Comparison of ENCODE assay signal across 38 cellular contexts in the genomic region with DNA sequence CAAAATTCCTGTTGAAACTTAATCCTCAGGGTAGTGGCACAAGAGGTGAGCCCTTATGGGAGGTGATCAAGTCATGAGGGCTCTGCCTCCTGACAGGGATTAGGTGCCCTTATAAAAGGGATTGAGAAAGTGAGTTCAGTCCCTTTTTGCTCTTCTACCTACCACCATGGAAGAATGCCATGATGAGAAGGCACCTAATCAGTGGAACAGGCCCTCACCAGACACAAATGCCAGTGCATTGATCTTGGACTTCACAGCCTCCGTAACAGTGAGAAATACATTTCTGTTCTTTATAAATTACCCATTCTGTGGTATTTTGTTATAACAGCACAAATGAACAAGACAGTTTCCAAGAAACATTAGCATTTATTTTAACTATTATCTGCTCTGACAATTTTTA.
"Had no signal": no experiment of that assay in that cellular context is flagged by ENCODE, and none has a peak within 500 bp of the region (broad histone marks: within the 10 kb centered on the region; RNA-seq: fewer than 3 reads in every experiment).

No MANE protein-coding gene starts in this region.

- H3K27ac ChIP-seq: adrenal gland, ascending aorta, cardiac muscle cell, VCaP had no signal

- H3K27ac Mint-ChIP-seq: activated B cell treated with CpG ODN at 0.5 μM for 24 hours; activated CD4-positive, alpha-beta memory T cell treated with anti-CD3 and anti-CD28 coated beads for 36 hours; activated CD4-positive, alpha-beta T cell treated with anti-CD3 and anti-CD28 coated beads, Interleukin-2, amount 10 ng/mL, durations not matched to agents 24 days and 14 days; activated CD8-positive, alpha-beta T cell treated with anti-CD3 and anti-CD28 coated beads for 36 hours; activated naive CD4-positive, alpha-beta T cell treated with anti-CD3 and anti-CD28 coated beads, Interleukin-2, amount 50 U/mL, for 72 hours; activated naive CD8-positive, alpha-beta T cell treated with anti-CD3 and anti-CD28 coated beads for 36 hours; activated T-cell treated with anti-CD3 and anti-CD28 coated beads, Interleukin-2, amount 50 U/mL, for 72 hours; activated T-helper 1 cell treated with anti-CD3 and anti-CD28 coated beads, Interleukin-12 subunit alpha, Interleukin-12 subunit beta, Interleukin-2, Interleukin-4 antibody, amounts not matched to agents 30 ng/mL and 10 ng/mL and 1 ng/mL, durations not matched to agents 14 hours and 24 hours and 36 hours; activated T-helper 17 cell treated with anti-CD3 and anti-CD28 coated beads, Interleukin-2, amount 50 U/mL, for 72 hours; brain; T-helper 1 cell treated with Interleukin-12 subunit alpha and Interleukin-12 subunit beta and Interleukin-4 antibody, amounts not matched to agents 30 μg/mL and 1 μg/mL, for 36 hours; T-helper 2 cell treated with Interferon-gamma antibody and Interleukin-4, amounts not matched to agents 5 μg/mL and 100 μg/mL, for 36 hours had no signal

- H3K9me3 ChIP-seq: adrenal gland, ascending aorta had no signal

- H3K36me3 Mint-ChIP-seq: brain had no signal

- H3K9me3 Mint-ChIP-seq: activated B cell treated with CpG ODN at 0.5 μM for 24 hours; activated CD4-positive, alpha-beta memory T cell treated with anti-CD3 and anti-CD28 coated beads for 36 hours; activated CD8-positive, alpha-beta T cell treated with anti-CD3 and anti-CD28 coated beads for 36 hours; activated T-cell treated with anti-CD3 and anti-CD28 coated beads, Interleukin-2, amount 50 U/mL, for 4 hours had no signal

- H3K4me3 Mint-ChIP-seq: activated B cell treated with CpG ODN at 0.5 μM for 24 hours; activated CD4-positive, alpha-beta memory T cell treated with anti-CD3 and anti-CD28 coated beads for 36 hours; activated CD4-positive, alpha-beta T cell treated with anti-CD3 and anti-CD28 coated beads, Interleukin-2, amount 10 ng/mL, durations not matched to agents 24 days and 14 days; activated CD8-positive, alpha-beta T cell treated with anti-CD3 and anti-CD28 coated beads for 36 hours; activated naive CD8-positive, alpha-beta T cell treated with anti-CD3 and anti-CD28 coated beads for 36 hours; activated T-cell treated with anti-CD3 and anti-CD28 coated beads, Interleukin-2, amount 50 U/mL, for 4 hours; activated T-cell treated with anti-CD3 and anti-CD28 coated beads, Interleukin-2, amount 50 U/mL, for 72 hours; activated T-helper 1 cell treated with anti-CD3 and anti-CD28 coated beads, Interleukin-12 subunit alpha, Interleukin-12 subunit beta, Interleukin-2, Interleukin-4 antibody, amounts not matched to agents 30 ng/mL and 10 ng/mL and 1 ng/mL, durations not matched to agents 14 hours and 24 hours and 36 hours; activated T-helper 17 cell treated with anti-CD3 and anti-CD28 coated beads, Interleukin-2, amount 50 U/mL, for 72 hours; brain; central memory CD8-positive, alpha-beta T cell; T-helper 1 cell treated with Interleukin-12 subunit alpha and Interleukin-12 subunit beta and Interleukin-4 antibody, amounts not matched to agents 30 μg/mL and 1 μg/mL, for 36 hours; T-helper 2 cell treated with Interferon-gamma antibody and Interleukin-4, amounts not matched to agents 5 μg/mL and 100 μg/mL, for 36 hours had no signal

- H3K4me3 ChIP-seq: adrenal gland, ascending aorta, cardiac muscle cell had no signal

- H3K27me3 Mint-ChIP-seq: activated B cell treated with CpG ODN at 0.5 μM for 24 hours; activated CD4-positive, alpha-beta memory T cell treated with anti-CD3 and anti-CD28 coated beads for 36 hours; activated CD4-positive, alpha-beta T cell treated with anti-CD3 and anti-CD28 coated beads, Interleukin-2, amount 10 ng/mL, durations not matched to agents 24 days and 14 days; activated CD8-positive, alpha-beta T cell treated with anti-CD3 and anti-CD28 coated beads for 36 hours; activated naive CD8-positive, alpha-beta T cell treated with anti-CD3 and anti-CD28 coated beads for 36 hours; activated T-helper 17 cell treated with anti-CD3 and anti-CD28 coated beads, Interleukin-2, amount 50 U/mL, for 72 hours; central memory CD8-positive, alpha-beta T cell had no signal

- DNase-seq: activated B cell treated with CpG ODN at 0.5 μM for 24 hours; activated CD4-positive, alpha-beta memory T cell treated with anti-CD3 and anti-CD28 coated beads for 36 hours; activated CD4-positive, alpha-beta T cell treated with anti-CD3 and anti-CD28 coated beads for 4 hours; activated CD4-positive, alpha-beta T cell treated with anti-CD3 and anti-CD28 coated beads, Interleukin-2, amount 10 ng/mL, durations not matched to agents 24 days and 14 days; activated CD4-positive, alpha-beta T cell treated with anti-CD3 and anti-CD28 coated beads, Interleukin-2, amount 50 U/mL, for 1 hour; activated CD4-positive, alpha-beta T cell treated with anti-CD3 and anti-CD28 coated beads, Interleukin-2, amount 50 U/mL, for 4 hours; activated CD4-positive, CD25-positive, alpha-beta regulatory T cell treated with anti-CD3 and anti-CD28 coated beads, Interleukin-2, amount 50 U/mL, for 72 hours; activated CD8-positive, alpha-beta memory T cell treated with anti-CD3 and anti-CD28 coated beads, Interleukin-2, amount 50 U/mL, for 4 hours; activated CD8-positive, alpha-beta T cell treated with anti-CD3 and anti-CD28 coated beads for 36 hours; activated effector memory CD4-positive, alpha-beta T cell treated with anti-CD3 and anti-CD28 coated beads, Interleukin-2, amount 50 U/mL, for 16 hours; activated gamma-delta T cell treated with Interleukin-2 at 50 U/mL for 16 hours; activated naive CD4-positive, alpha-beta T cell; activated naive CD4-positive, alpha-beta T cell treated with anti-CD3 and anti-CD28 coated beads, Interleukin-2, amount 50 U/mL, for 16 hours; activated naive CD8-positive, alpha-beta T cell treated with anti-CD3 and anti-CD28 coated beads for 36 hours; activated T-cell treated with anti-CD3 and anti-CD28 coated beads for 4 hours; activated T-cell treated with anti-CD3 and anti-CD28 coated beads, Interleukin-2, amount 50 U/mL, for 1 hour; activated T-cell treated with anti-CD3 and anti-CD28 coated beads, Interleukin-2, amount 50 U/mL, for 4 hours; activated T-cell treated with anti-CD3 and anti-CD28 coated beads, Interleukin-2, amount 50 U/mL, for 72 hours; adrenal gland; amniotic stem cell; anterior cingulate cortex; caudate nucleus; cerebellar nuclear complex; T-helper 1 cell; T-helper 2 cell; T-helper 9 cell had no signal

- FAIRE-seq: bronchial epithelial cell, TTC549 had no signal

- ATAC-seq: activated CD8-positive, alpha-beta T cell treated with anti-CD3 and anti-CD28 coated beads for 36 hours; activated naive CD4-positive, alpha-beta T cell treated with anti-CD3 and anti-CD28 coated beads, Interleukin-2, amount 50 U/mL, for 72 hours; activated T-cell treated with anti-CD3 and anti-CD28 coated beads, Interleukin-2, amount 50 U/mL, for 4 hours; activated T-cell treated with anti-CD3 and anti-CD28 coated beads, Interleukin-2, amount 50 U/mL, for 72 hours; activated T-helper 17 cell treated with anti-CD3 and anti-CD28 coated beads, Interleukin-2, amount 50 U/mL, for 72 hours had no signal

- H3K27me3 ChIP-seq: adrenal gland, ascending aorta, cardiac muscle cell had no signal

- H3K36me3 ChIP-seq: adrenal gland, ascending aorta, cardiac muscle cell had no signal

- H3K4me1 Mint-ChIP-seq: activated B cell treated with CpG ODN at 0.5 μM for 24 hours; central memory CD8-positive, alpha-beta T cell had no signal
